In the genomic region with DNA sequence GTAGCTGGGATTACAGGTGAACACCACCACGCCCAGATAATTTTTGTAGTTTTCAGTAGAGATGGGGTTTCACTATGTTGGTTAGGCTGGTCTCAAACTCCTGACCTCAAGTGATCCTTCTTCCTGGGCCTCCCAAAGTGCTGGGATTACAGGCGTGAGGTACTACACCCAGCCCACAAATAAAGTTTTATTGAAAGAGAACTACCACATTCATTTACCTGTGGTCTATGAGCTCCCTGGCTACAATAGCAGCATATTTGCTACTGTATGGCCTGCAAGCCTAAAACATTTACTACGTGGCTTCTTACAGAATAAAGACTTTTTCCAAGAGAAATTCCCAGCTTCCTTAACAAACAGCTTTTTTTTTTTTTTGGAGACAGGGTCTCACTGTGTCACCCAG, we compare ENCODE assay signal across 1 cellular context.
TF ChIP-seq lines count a peak whose summit lies in the region.

No MANE protein-coding gene starts in this region.

TF ChIP-seq in neural cell, 6 proteins besides CTCF, POLR2A, EP300 and RAD21 (continued from another document):
- TF ChIP-seq REST (IDR thresholded peaks at IDR 0.05; ENCODE audit: borderline replicate concordance): no peak
- no peak for TF ChIP-seq POLR2AphosphoS5 (IDR thresholded peaks at IDR 0.05)
- TF ChIP-seq EZH2 (IDR thresholded peaks at IDR 0.05; ENCODE audit: borderline replicate concordance, insufficient read depth, low read length, poor library complexity, severe bottlenecking): no peak
- TF ChIP-seq SMC3 (conservative IDR thresholded peaks at IDR 0.05; ENCODE audit: poor library complexity): no peak
- TF ChIP-seq MXI1 (conservative IDR thresholded peaks at IDR 0.05; ENCODE audit: poor library complexity, severe bottlenecking): no peak
